Comparison of ENCODE assay signal across 17 cellular contexts in genomic region chr1:26114165-26114927, GRCh38.
DNase-seq lines count a peak whose midpoint lies in the region; ATAC-seq and TF ChIP-seq lines count a peak whose summit lies in the region.
"Had no signal": no experiment of that assay in that cellular context is flagged by ENCODE, and none has a peak within 500 bp of the region (broad histone marks: within the 10 kb centered on the region; RNA-seq: fewer than 3 reads in every experiment).

No MANE protein-coding gene starts in this region.

- H3K9me3 ChIP-seq in duodenal mucosa (ENCODE audit: control insufficient read depth in 1 of 2, low read length in 2 of 2): no peaks in the 10 kb centered on the region
- H3K9me3 ChIP-seq: breast epithelium had no signal

- H3K79me2 ChIP-seq in KMS-11 (ENCODE audit: insufficient read depth, low read depth): peaks cover 14% of the 10 kb centered on the region; the same call in 1 of the 2 replicates

- H3K27me3 ChIP-seq in KMS-11 (ENCODE audit: insufficient read depth, low read depth) (no peaks in the 10 kb centered on the region), duodenal mucosa (ENCODE audit: control insufficient read depth in 1 of 2, insufficient read depth in 2 of 2, low read length in 2 of 2) (no peaks in the 10 kb centered on the region), rectal smooth muscle tissue (ENCODE audit: control insufficient read depth, insufficient read depth, low read length) (no peaks in the 10 kb centered on the region)
- H3K27me3 ChIP-seq: breast epithelium had no signal

- DNase-seq in NOMO-1 treated with DMSO at 0.1 percent for 48 hours (lab: John Stamatoyannopoulos, UW; ENCODE audit: unreplicated experiment) (peak; percentile 20), NOMO-1 (lab: John Stamatoyannopoulos, UW; ENCODE audit: unreplicated experiment in 2 of 2) (no peak), AG08395 (ENCODE audit: low spot score) (no peak), Ammon's horn (ENCODE audit: low spot score) (no peak)
- DNase-seq: 8988T; activated naive CD4-positive, alpha-beta T cell treated with anti-CD3 and anti-CD28 coated beads for 36 hours; CD8-positive, alpha-beta T cell; mesenchymal stem cell; NCI-H1417; NCI-H226; stimulated activated naive CD4-positive, alpha-beta T cell had no signal

- TF ChIP-seq CTCF in KMS-11 (conservative IDR thresholded peaks at IDR 0.05; ENCODE audit: low read depth, low read length): no peak

- ATAC-seq in GM19351 (IDR thresholded peaks at IDR 0.05; ENCODE audit: unreplicated experiment): no peak
- ATAC-seq: CD8-positive, alpha-beta T cell had no signal

- H3K4me3 ChIP-seq in KMS-11 (IDR thresholded peaks at IDR 0.05; ENCODE audit: insufficient read depth, low read depth, low read length) (no peak overlapping the region), duodenal mucosa (ENCODE audit: low read depth in 1 of 2, low read length in 2 of 2) (peak overlapping the region; percentile 21 to 37), rectal smooth muscle tissue (ENCODE audit: low read length) (peak overlapping the region; percentile 6)
- H3K4me3 ChIP-seq: breast epithelium, smooth muscle cell had no signal

- H3K36me3 ChIP-seq in KMS-11 (ENCODE audit: insufficient read depth): no peaks in the 10 kb centered on the region
- H3K36me3 ChIP-seq in duodenal mucosa (ENCODE audit: control insufficient read depth in 1 of 2, insufficient read depth in 2 of 2, low read length in 2 of 2): peaks cover 6 to 34% of the 10 kb centered on the region in 2 donors
- peaks cover 3% of the 10 kb centered on the region for H3K36me3 ChIP-seq in rectal smooth muscle tissue (ENCODE audit: control insufficient read depth, insufficient read depth, low read length)
- H3K36me3 ChIP-seq: breast epithelium had no signal

- H4K20me1 ChIP-seq in KMS-11 (ENCODE audit: insufficient read depth): no peaks in the 10 kb centered on the region

- no peak overlapping the region for H3K27ac ChIP-seq in KMS-11
- H3K27ac ChIP-seq in duodenal mucosa (ENCODE audit: low read depth, low read length): no peak overlapping the region
- H3K27ac ChIP-seq in rectal smooth muscle tissue (ENCODE audit: low read depth, low read length): no peak overlapping the region
- H3K27ac ChIP-seq: breast epithelium had no signal

- peak overlapping the region; percentile 75; the same call in 1 of the 2 replicates for H3K4me2 ChIP-seq in KMS-11
- H3K4me2 ChIP-seq: smooth muscle cell had no signal

- H3K9ac ChIP-seq in KMS-11: no peak overlapping the region
- H3K9ac ChIP-seq in duodenal mucosa (ENCODE audit: low read depth in 1 of 2, low read length in 2 of 2): peak overlapping the region; percentile 9 to 80
- no peak overlapping the region for H3K9ac ChIP-seq in rectal smooth muscle tissue (ENCODE audit: low read length)

- H3K4me1 ChIP-seq in KMS-11 (ENCODE audit: low read depth, poor library complexity, severe bottlenecking): peaks cover 56% of the 10 kb centered on the region
- peaks cover 25 to 37% of the 10 kb centered on the region in 2 donors for H3K4me1 ChIP-seq in duodenal mucosa (ENCODE audit: control insufficient read depth in 1 of 2, insufficient read depth in 2 of 2, low read length in 2 of 2)
- peaks cover 13% of the 10 kb centered on the region for H3K4me1 ChIP-seq in rectal smooth muscle tissue (ENCODE audit: control insufficient read depth, insufficient read depth, low read length)

- H2AFZ ChIP-seq in KMS-11 (ENCODE audit: low read depth): no peak overlapping the region

Comparison
In these comparisons a context has a peak if more than half of its experiments do, and no peak if none do; other contexts are left out.
1. H3K9ac ChIP-seq: peak in duodenal mucosa (2 of 2); none in KMS-11 (single experiment) and rectal smooth muscle tissue (single experiment).